ENCODE assay signal across 22 cellular contexts in the genomic region with DNA sequence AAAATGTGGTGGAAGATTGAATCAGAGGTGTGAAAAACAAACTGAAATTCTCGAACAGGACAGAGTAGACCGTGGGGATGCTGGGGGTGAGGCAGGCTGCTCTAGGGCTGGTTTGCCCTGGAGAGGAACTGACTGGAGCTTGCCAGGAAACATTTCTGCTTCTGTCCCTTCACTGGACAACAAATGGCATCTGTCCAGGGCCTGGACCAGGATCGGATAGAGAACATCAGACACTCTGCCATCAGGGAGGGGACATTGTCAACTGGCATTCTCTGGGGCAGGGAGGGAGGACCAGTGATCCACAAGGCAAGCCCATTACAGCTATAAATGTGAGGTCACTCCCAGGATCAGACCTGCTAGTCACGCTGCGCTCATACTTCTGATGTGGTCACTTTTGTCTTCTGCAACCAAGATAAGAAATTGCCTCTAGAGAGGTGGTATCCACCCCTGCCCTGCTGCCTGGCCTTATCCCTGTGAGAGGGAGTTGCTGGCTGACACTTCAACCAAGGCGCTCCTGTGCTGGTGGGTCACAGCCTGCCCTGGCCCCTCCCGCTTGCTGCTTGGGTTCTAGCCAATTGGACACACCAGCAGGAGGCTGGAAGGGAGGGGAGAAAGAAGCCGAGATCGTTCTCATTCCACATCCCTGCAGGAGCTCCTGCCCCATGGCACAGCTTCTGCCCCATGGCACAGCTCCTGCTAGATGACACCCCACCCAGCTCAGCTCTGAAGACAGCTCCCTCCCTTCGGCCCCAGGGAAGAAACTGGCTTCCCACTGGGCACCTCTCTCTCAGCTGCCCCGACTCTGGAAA. TPM values are rescaled to one million over a fixed set of nuclear protein-coding genes. Genes with fewer than 3 reads are reported as not detected.
DNase-seq lines count a peak whose midpoint lies in the region; ATAC-seq and TF ChIP-seq lines count a peak whose summit lies in the region.
"Had no signal": no experiment of that assay in that cellular context is flagged by ENCODE, and none has a peak within 500 bp of the region (broad histone marks: within the 10 kb centered on the region; RNA-seq: fewer than 3 reads in every experiment).

No MANE protein-coding gene starts in this region.

- CTCF ChIA-PET in WTC11 (lab: Charles Lee) = interaction anchor here (0.6 to 3.5 kb wide), 9 partner anchors 8 to 527 kb away, joined by 3 to 24 read pairs (median 5); a partner anchor contains a TSS
- CTCF ChIA-PET in activated CD8-positive, alpha-beta memory T cell treated with anti-CD3 and anti-CD28 coated beads, Interleukin-2, amount 10 ng/mL, durations not matched to agents 7 days and 5 days (lab: Charles Lee) = interaction anchor here (1.7 to 15.4 kb wide), 4 partner anchors 8 to 407 kb away, joined by 6 to 153 read pairs (median 8); a partner anchor contains a TSS

- H3K27me3 Mint-ChIP-seq in WTC11 (ENCODE audit: low read depth) = no peaks in the 10 kb centered on the region
- H3K27me3 Mint-ChIP-seq in activated CD8-positive, alpha-beta memory T cell treated with anti-CD3 and anti-CD28 coated beads, Interleukin-2, amount 10 ng/mL, durations not matched to agents 7 days and 5 days = peaks cover 24% of the 10 kb centered on the region
- H3K27me3 Mint-ChIP-seq: activated CD8-positive, alpha-beta T cell treated with anti-CD3 and anti-CD28 coated beads for 36 hours; stimulated activated naive CD8-positive, alpha-beta T cell treated with anti-CD3 and anti-CD28 coated beads, Interleukin-15, Interleukin-2, amounts not matched to agents 100 ng/mL and 50 ng/mL, for 24 hours had no signal

- intact Hi-C loops in left ventricle myocardium superior (cut with micrococcal nuclease) (no loop called here), sigmoid colon (cut with DNase I) (no loop called here), sciatic nerve (cut with DNase I) (no loop called here), left colon (cut with DNase I, micrococcal nuclease) (no loop called here)

- no peaks in the 10 kb centered on the region for H3K4me1 ChIP-seq in sigmoid colon
- H3K4me1 ChIP-seq: left lung had no signal

- peaks cover 3% of the 10 kb centered on the region; the same call in 1 of the 2 replicates for H3K4me1 Mint-ChIP-seq in WTC11
- peaks cover 3% of the 10 kb centered on the region for H3K4me1 Mint-ChIP-seq in activated CD8-positive, alpha-beta memory T cell treated with anti-CD3 and anti-CD28 coated beads, Interleukin-2, amount 10 ng/mL, durations not matched to agents 7 days and 5 days

- no peak overlapping the region for H3K4me3 ChIP-seq in sigmoid colon
- H3K4me3 ChIP-seq: cardiac muscle cell, left lung had no signal

- no peak for TF ChIP-seq RAD21 in Ishikawa (IDR thresholded peaks at IDR 0.05; ENCODE audit: low read depth)

- no peaks in the 10 kb centered on the region for H3K9me3 ChIP-seq in sigmoid colon
- H3K9me3 ChIP-seq: left lung had no signal

- no peak for TF ChIP-seq POLR2A in sigmoid colon (IDR thresholded peaks at IDR 0.05)

- no peak overlapping the region for H3K27ac ChIP-seq in sigmoid colon
- H3K27ac ChIP-seq: cardiac muscle cell, HL-60, left lung had no signal

- H3K36me3 ChIP-seq in sigmoid colon = no peaks in the 10 kb centered on the region
- H3K36me3 ChIP-seq: cardiac muscle cell, left lung had no signal

- H3K9me3 Mint-ChIP-seq in WTC11 = no peaks in the 10 kb centered on the region
- H3K9me3 Mint-ChIP-seq in activated CD8-positive, alpha-beta memory T cell treated with anti-CD3 and anti-CD28 coated beads, Interleukin-2, amount 10 ng/mL, durations not matched to agents 7 days and 5 days (ENCODE audit: low read depth) = no peaks in the 10 kb centered on the region
- H3K9me3 Mint-ChIP-seq: activated CD8-positive, alpha-beta T cell treated with anti-CD3 and anti-CD28 coated beads for 36 hours; CD4-positive, alpha-beta memory T cell; nephron; stimulated activated naive CD8-positive, alpha-beta T cell treated with anti-CD3 and anti-CD28 coated beads, Interleukin-15, Interleukin-2, amounts not matched to agents 100 ng/mL and 50 ng/mL, for 24 hours had no signal

- DNase-seq in WTC11 (ENCODE audit: low spot score) = no peak
- DNase-seq in left ventricle myocardium superior = peak; percentile 55
- peak; percentile 55 for DNase-seq in sigmoid colon
- DNase-seq in sciatic nerve (ENCODE audit: low spot score) = no peak
- no peak for DNase-seq in left colon
- DNase-seq in activated CD8-positive, alpha-beta memory T cell treated with anti-CD3 and anti-CD28 coated beads, Interleukin-2, amount 10 ng/mL, durations not matched to agents 7 days and 5 days = no peak
- DNase-seq: activated CD8-positive, alpha-beta T cell treated with anti-CD3 and anti-CD28 coated beads for 36 hours; activated naive CD4-positive, alpha-beta T cell; CD4-positive, alpha-beta memory T cell; glutamatergic neuron; NCI-H187 treated with DMSO at 0.1 percent for 48 hours; NCI-H526 treated with DMSO at 0.1 percent for 48 hours; RPMI8226; T-helper 9 cell had no signal

- ATAC-seq in WTC11 = peak; percentile 84
- peak; percentile 78 for ATAC-seq in left ventricle myocardium superior
- ATAC-seq in sciatic nerve = no peak
- no peak for ATAC-seq in left colon
- ATAC-seq in activated CD8-positive, alpha-beta memory T cell treated with anti-CD3 and anti-CD28 coated beads, Interleukin-2, amount 10 ng/mL, durations not matched to agents 7 days and 5 days = no peak
- no peak for ATAC-seq in GM18873 (IDR thresholded peaks at IDR 0.05; ENCODE audit: low FRiP score, unreplicated experiment)
- ATAC-seq: activated CD8-positive, alpha-beta T cell treated with anti-CD3 and anti-CD28 coated beads for 36 hours; left lung had no signal

- H3K27ac Mint-ChIP-seq in WTC11 = no peak overlapping the region
- H3K27ac Mint-ChIP-seq in activated CD8-positive, alpha-beta memory T cell treated with anti-CD3 and anti-CD28 coated beads, Interleukin-2, amount 10 ng/mL, durations not matched to agents 7 days and 5 days = no peak overlapping the region
- H3K27ac Mint-ChIP-seq: activated CD8-positive, alpha-beta T cell treated with anti-CD3 and anti-CD28 coated beads for 36 hours; CD4-positive, alpha-beta memory T cell; nephron; stimulated activated naive CD8-positive, alpha-beta T cell treated with anti-CD3 and anti-CD28 coated beads, Interleukin-15, Interleukin-2, amounts not matched to agents 100 ng/mL and 50 ng/mL, for 24 hours had no signal

- H3K36me3 Mint-ChIP-seq in WTC11 = no peaks in the 10 kb centered on the region
- no peaks in the 10 kb centered on the region for H3K36me3 Mint-ChIP-seq in activated CD8-positive, alpha-beta memory T cell treated with anti-CD3 and anti-CD28 coated beads, Interleukin-2, amount 10 ng/mL, durations not matched to agents 7 days and 5 days
- H3K36me3 Mint-ChIP-seq: CD4-positive, alpha-beta memory T cell had no signal

- TF ChIP-seq CTCF in WTC11 (IDR thresholded peaks at IDR 0.05) (no peak), sigmoid colon (IDR thresholded peaks at IDR 0.05) (no peak)

- POLR2A ChIA-PET in WTC11 (lab: Charles Lee) = no interaction called here

- H3K4me3 Mint-ChIP-seq in WTC11 = no peak overlapping the region
- H3K4me3 Mint-ChIP-seq in activated CD8-positive, alpha-beta memory T cell treated with anti-CD3 and anti-CD28 coated beads, Interleukin-2, amount 10 ng/mL, durations not matched to agents 7 days and 5 days = no peak overlapping the region
- H3K4me3 Mint-ChIP-seq: activated CD8-positive, alpha-beta T cell treated with anti-CD3 and anti-CD28 coated beads for 36 hours; CD4-positive, alpha-beta memory T cell; nephron; stimulated activated naive CD8-positive, alpha-beta T cell treated with anti-CD3 and anti-CD28 coated beads, Interleukin-15, Interleukin-2, amounts not matched to agents 100 ng/mL and 50 ng/mL, for 24 hours had no signal

- TF ChIP-seq EP300 in Ishikawa (IDR thresholded peaks at IDR 0.05; ENCODE audit: borderline replicate concordance) = no peak
- no peak for TF ChIP-seq EP300 in sigmoid colon (IDR thresholded peaks at IDR 0.05)

- WGBS in sigmoid colon, 2 donors = 41 to 64% methylated on average over 11 of the region's 11 CpGs

- H3K27me3 ChIP-seq in sigmoid colon = peaks cover 0 to 14% (median 0%) of the 10 kb centered on the region in 3 donors

TF ChIP-seq in Ishikawa, 13 proteins besides CTCF, POLR2A, EP300 and RAD21:
- TF ChIP-seq FOXM1 (IDR thresholded peaks at IDR 0.05; ENCODE audit: borderline replicate concordance, low read depth) (no peak), YY1 (IDR thresholded peaks at IDR 0.05; ENCODE audit: low read depth) (no peak), NFIC (IDR thresholded peaks at IDR 0.05) (0 out of 2 replicates have a peak, but pooled peaks have one; percentile 17)

TF ChIP-seq in WTC11, 78 proteins besides CTCF, POLR2A, EP300 and RAD21 (continues in another document):
- TF ChIP-seq ESRRA (CRISPR knock-in tag; IDR thresholded peaks at IDR 0.05; ENCODE audit: borderline replicate concordance) = no peak
- TF ChIP-seq NR2C2 (CRISPR knock-in tag; IDR thresholded peaks at IDR 0.05) = no peak
- no peak for TF ChIP-seq ZNF138 (CRISPR knock-in tag; conservative IDR thresholded peaks at IDR 0.05)
- no peak for TF ChIP-seq KAT7 (CRISPR knock-in tag; IDR thresholded peaks at IDR 0.05; ENCODE audit: borderline replicate concordance)
- TF ChIP-seq NFE2L1 (CRISPR knock-in tag; IDR thresholded peaks at IDR 0.05) = no peak
- no peak for TF ChIP-seq ZNF121 (CRISPR knock-in tag; IDR thresholded peaks at IDR 0.05)
- TF ChIP-seq, protein P1, sequence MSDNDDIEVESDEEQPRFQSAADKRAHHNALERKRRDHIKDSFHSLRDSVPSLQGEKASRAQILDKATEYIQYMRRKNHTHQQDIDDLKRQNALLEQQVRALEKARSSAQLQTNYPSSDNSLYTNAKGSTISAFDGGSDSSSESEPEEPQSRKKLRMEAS (CRISPR knock-in tag; IDR thresholded peaks at IDR 0.05) = no peak

RNA-seq across cellular contexts. Expression of a gene that starts 8.7 kb away (rescaled TPM):
- total RNA-seq in WTC11 (2021) (0.98 to 2.5 TPM (median 2.2 TPM) in 3 replicates), left ventricle myocardium superior (7.2 TPM), sigmoid colon (1 to 10 TPM in 2 of 4 donors, not detected in 2; 1.9 to 5.6 TPM), sciatic nerve (0.67 TPM), left colon (not detected)
- polyA plus RNA-seq in sigmoid colon = 1 to 10 TPM in 1 of 3 donors, under 1 TPM in 1, not detected in 1; 0.60 to 2.8 TPM
- not detected for total RNA-seq in activated CD8-positive, alpha-beta memory T cell treated with anti-CD3 and anti-CD28 coated beads, Interleukin-2, amount 10 ng/mL, durations not matched to agents 7 days and 5 days
- total RNA-seq: cardiac muscle cell; CD4-positive, alpha-beta memory T cell; left lung; LHCN-M2 had no signal
- polyA plus RNA-seq: CD4-positive, alpha-beta memory T cell had no signal

RNA-seq across cellular contexts. Expression of a gene that starts 44.0 kb away (rescaled TPM):
- total RNA-seq in WTC11 (2021) (26.7 to 32.5 TPM (median 28.5 TPM) in 3 replicates), left ventricle myocardium superior (19.6 TPM), sigmoid colon (10 to 100 TPM; 22.5 to 37.9 (median 30.8) TPM), sciatic nerve (46.5 TPM), left colon (10 to 100 TPM; 33.5 to 35.5 TPM)
- 10 to 100 TPM in 1 of 3 donors, 1 to 10 TPM in 2; 8.8 to 17.5 (median 9.0) TPM for polyA plus RNA-seq in sigmoid colon
- total RNA-seq in activated CD8-positive, alpha-beta memory T cell treated with anti-CD3 and anti-CD28 coated beads, Interleukin-2, amount 10 ng/mL, durations not matched to agents 7 days and 5 days = 10 to 100 TPM; 25.4 to 39.4 TPM

Comparison
In these comparisons a context has a peak if more than half of its experiments do, and no peak if none do; other contexts are left out.
1. ATAC-seq: peak in WTC11 (single experiment) and left ventricle myocardium superior (single experiment); none in sciatic nerve (single experiment), left colon (single experiment), activated CD8-positive, alpha-beta memory T cell treated with anti-CD3 and anti-CD28 coated beads, Interleukin-2, amount 10 ng/mL, durations not matched to agents 7 days and 5 days (single experiment) and GM18873 (single experiment).
2. DNase-seq: peak in left ventricle myocardium superior (single experiment) and sigmoid colon (single experiment); none in WTC11 (single experiment), sciatic nerve (single experiment), left colon (0 of 2) and activated CD8-positive, alpha-beta memory T cell treated with anti-CD3 and anti-CD28 coated beads, Interleukin-2, amount 10 ng/mL, durations not matched to agents 7 days and 5 days (single experiment).